In the genomic region with DNA sequence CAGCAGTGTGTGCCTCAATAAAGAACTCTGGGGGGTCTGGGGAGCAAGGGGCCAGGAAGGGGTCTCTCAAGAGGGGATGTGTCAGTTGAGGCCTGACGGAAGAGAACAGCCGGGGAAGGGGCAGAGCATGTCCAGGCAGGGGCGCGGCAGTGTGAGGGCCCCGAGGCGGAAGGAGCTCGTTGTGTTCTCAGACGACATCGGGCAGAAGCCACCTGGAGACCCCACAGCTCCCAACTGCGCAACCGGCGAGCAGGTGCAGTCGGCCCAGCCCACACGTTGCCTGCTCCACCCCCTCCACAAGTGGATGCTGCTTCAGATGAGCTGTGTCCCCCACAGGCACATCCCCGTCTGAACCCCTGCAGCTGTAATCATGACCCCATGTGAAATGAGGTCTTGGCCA, we compare ENCODE assay signal across 9 cellular contexts. TPM values are rescaled to one million over a fixed set of nuclear protein-coding genes. Genes with fewer than 3 reads are reported as not detected.
"Had no signal": no experiment of that assay in that cellular context is flagged by ENCODE, and none has a peak within 500 bp of the region (broad histone marks: within the 10 kb centered on the region; RNA-seq: fewer than 3 reads in every experiment).

No MANE protein-coding gene starts in this region.

- DNase-seq: GDM1, GF-D8 had no signal

- H3K4me3 ChIP-seq: GM12878 had no signal

- FAIRE-seq: G401.6, GM12878, GM12891, GM12892, GM18507, GM19239 had no signal

RNA-seq across cellular contexts. Expression of gene TBXA2R, which starts 15.0 kb away (rescaled TPM):
- total RNA-seq: GM12878 had no signal

RNA-seq across cellular contexts. Expression of gene GIPC3, which starts 36.4 kb away (rescaled TPM):
- total RNA-seq: G401, GM12878 had no signal
- polyA plus RNA-seq: GM12878 had no signal
